Comparison of ENCODE assay signal across 9 cellular contexts in genomic region chr5:140548791-140549190, GRCh38. TPM values are rescaled to one million over a fixed set of nuclear protein-coding genes. Genes with fewer than 3 reads are reported as not detected.
DNase-seq lines count a peak whose midpoint lies in the region; ATAC-seq and TF ChIP-seq lines count a peak whose summit lies in the region.
"Had no signal": no experiment of that assay in that cellular context is flagged by ENCODE, and none has a peak within 500 bp of the region (broad histone marks: within the 10 kb centered on the region; RNA-seq: fewer than 3 reads in every experiment).

No MANE protein-coding gene starts in this region.

- WGBS in right lobe of liver (ENCODE audit: insufficient coverage, low coverage, low lambda C conversion rate, missing lambda C conversion rate) = 77% methylated on average over 4 of the region's 7 CpGs

- no peaks in the 10 kb centered on the region for H3K9me3 Mint-ChIP-seq in activated CD4-positive, alpha-beta T cell treated with anti-CD3 and anti-CD28 coated beads for 36 hours (ENCODE audit: low read depth)
- H3K9me3 Mint-ChIP-seq in activated naive CD8-positive, alpha-beta T cell (ENCODE audit: low read depth) = no peaks in the 10 kb centered on the region

- H3K27me3 ChIP-seq in right lobe of liver = no peaks in the 10 kb centered on the region
- no peaks in the 10 kb centered on the region for H3K27me3 ChIP-seq in stomach smooth muscle (ENCODE audit: control insufficient read depth in 1 of 2, insufficient read depth in 2 of 2, low read length in 2 of 2)

- H3K27ac ChIP-seq in right lobe of liver = peak overlapping the region; percentile 91 to 99 (median 94)
- peak overlapping the region; percentile 97 for H3K27ac ChIP-seq in stomach smooth muscle (ENCODE audit: low read length)

- ATAC-seq in activated CD4-positive, alpha-beta T cell treated with anti-CD3 and anti-CD28 coated beads for 36 hours = no peak
- no peak for ATAC-seq in right lobe of liver

- CTCF ChIA-PET in activated CD4-positive, alpha-beta T cell treated with anti-CD3 and anti-CD28 coated beads for 36 hours (lab: Charles Lee) = interaction anchor here (0.7 to 3.0 kb wide), 6 partner anchors 8 to 163 kb away, joined by 3 to 10 read pairs (median 6); partner anchors contain the start of gene SRA1

- no peak for TF ChIP-seq CTCF in right lobe of liver (IDR thresholded peaks at IDR 0.05)

- H3K36me3 Mint-ChIP-seq in activated CD4-positive, alpha-beta T cell treated with anti-CD3 and anti-CD28 coated beads for 36 hours (ENCODE audit: low read depth) = peaks cover 53% of the 10 kb centered on the region
- peaks cover 9% of the 10 kb centered on the region for H3K36me3 Mint-ChIP-seq in activated naive CD8-positive, alpha-beta T cell

- H3K4me3 ChIP-seq in right lobe of liver = no peak overlapping the region
- peak overlapping the region in 1 of 2 donors; percentile 72 for H3K4me3 ChIP-seq in stomach smooth muscle (ENCODE audit: low read length in 2 of 2)

- intact Hi-C loops in activated CD4-positive, alpha-beta T cell treated with anti-CD3 and anti-CD28 coated beads for 36 hours (cut with DNase I, micrococcal nuclease) = loop anchor here in 1 of 2 experiments (5.0 kb wide), 1 partner anchor 99 kb away; the partner anchor contains the start of genes IK and NDUFA2
- intact Hi-C loops in right lobe of liver (cut with DNase I) = no loop called here

- DNase-seq in activated CD4-positive, alpha-beta T cell treated with anti-CD3 and anti-CD28 coated beads for 36 hours = no peak
- no peak for DNase-seq in activated CD4-positive, alpha-beta T cell treated with anti-CD3 and anti-CD28 coated beads, Interleukin-2, amount 50 U/mL, for 1 hour
- DNase-seq in right lobe of liver (no peak), COR-L47 (lab: John Stamatoyannopoulos, UW) (no peak), cerebellar nuclear complex (lab: John Stamatoyannopoulos, UW) (no peak)
- DNase-seq in stimulated activated CD4-positive, alpha-beta T cell treated with anti-CD3 and anti-CD28 coated beads, Interleukin-4, amount 100 ng/mL, for 1 hour = no peak
- DNase-seq: NCI-H2081 treated with DMSO at 0.1 percent for 48 hours had no signal

- H3K4me1 ChIP-seq in right lobe of liver = peaks cover 0 to 33% (median 17%) of the 10 kb centered on the region in 4 donors
- peaks cover 44% of the 10 kb centered on the region for H3K4me1 ChIP-seq in stomach smooth muscle (ENCODE audit: control insufficient read depth, insufficient read depth, low read length)

- peak overlapping the region; percentile 49 to 80 for H3K9ac ChIP-seq in stomach smooth muscle (ENCODE audit: low read length in 2 of 2)

- peaks cover 49% of the 10 kb centered on the region for H3K4me1 Mint-ChIP-seq in activated CD4-positive, alpha-beta T cell treated with anti-CD3 and anti-CD28 coated beads for 36 hours
- H3K4me1 Mint-ChIP-seq in activated naive CD8-positive, alpha-beta T cell (ENCODE audit: low read depth) = peaks cover 50% of the 10 kb centered on the region

- peak overlapping the region; percentile 93 for H3K27ac Mint-ChIP-seq in activated CD4-positive, alpha-beta T cell treated with anti-CD3 and anti-CD28 coated beads for 36 hours
- H3K27ac Mint-ChIP-seq in activated naive CD8-positive, alpha-beta T cell = peak overlapping the region; percentile 97

- peak overlapping the region; percentile 82 for H3K4me3 Mint-ChIP-seq in activated CD4-positive, alpha-beta T cell treated with anti-CD3 and anti-CD28 coated beads for 36 hours
- H3K4me3 Mint-ChIP-seq in activated naive CD8-positive, alpha-beta T cell = peak overlapping the region; percentile 90

- H3K36me3 ChIP-seq in right lobe of liver (peaks cover 0 to 25% (median 9%) of the 10 kb centered on the region in 4 donors), stomach smooth muscle (ENCODE audit: control insufficient read depth in 2 of 2, insufficient read depth in 2 of 2, low read length in 2 of 2) (peaks cover 14 to 16% of the 10 kb centered on the region in 2 donors)

- TF ChIP-seq POLR2A in right lobe of liver (IDR thresholded peaks at IDR 0.05) = no peak

- no peaks in the 10 kb centered on the region for H3K9me3 ChIP-seq in right lobe of liver
- H3K9me3 ChIP-seq in stomach smooth muscle (ENCODE audit: control insufficient read depth in 2 of 2, low read length in 2 of 2) = no peaks in the 10 kb centered on the region

- no peaks in the 10 kb centered on the region for H3K27me3 Mint-ChIP-seq in activated CD4-positive, alpha-beta T cell treated with anti-CD3 and anti-CD28 coated beads for 36 hours
- no peaks in the 10 kb centered on the region for H3K27me3 Mint-ChIP-seq in activated naive CD8-positive, alpha-beta T cell

- POLR2A ChIA-PET in activated CD4-positive, alpha-beta T cell treated with anti-CD3 and anti-CD28 coated beads for 36 hours (lab: Charles Lee) = interaction anchor here (0.5 to 2.1 kb wide), 2 partner anchors 99 to 1591 kb away, joined by 5 to 10 read pairs; partner anchors contain the start of genes IK and NDUFA2

RNA-seq across cellular contexts. Expression of gene EIF4EBP3, which starts 1.3 kb away (rescaled TPM):
- 10 to 100 TPM; 15.8 to 17.3 TPM for total RNA-seq in activated CD4-positive, alpha-beta T cell treated with anti-CD3 and anti-CD28 coated beads for 36 hours
- 10 to 100 TPM; 10.7 to 19.5 (median 13.6) TPM for total RNA-seq in right lobe of liver

RNA-seq across cellular contexts. Expression of gene SRA1, which starts 8.5 kb away (rescaled TPM):
- 10 to 100 TPM; 33.2 to 47.3 TPM for total RNA-seq in activated CD4-positive, alpha-beta T cell treated with anti-CD3 and anti-CD28 coated beads for 36 hours
- 10 to 100 TPM; 14.4 to 35.4 (median 18.6) TPM for total RNA-seq in right lobe of liver

RNA-seq across cellular contexts. Expression of gene APBB3, which starts 15.6 kb away (rescaled TPM):
- 10 to 100 TPM; 12.8 to 19.0 TPM for total RNA-seq in activated CD4-positive, alpha-beta T cell treated with anti-CD3 and anti-CD28 coated beads for 36 hours
- 10 to 100 TPM in 5 of 6 experiments, 1 to 10 TPM in 1; 9.6 to 24.3 (median 14.3) TPM for total RNA-seq in right lobe of liver

RNA-seq across cellular contexts. Expression of gene SLC35A4, which starts 15.8 kb away (rescaled TPM):
- total RNA-seq in activated CD4-positive, alpha-beta T cell treated with anti-CD3 and anti-CD28 coated beads for 36 hours = 10 to 100 TPM; 61.8 to 65.4 TPM
- 10 to 100 TPM; 28.1 to 38.5 (median 30.2) TPM for total RNA-seq in right lobe of liver
